Comparison of ENCODE assay signal across 13 cellular contexts in the genomic region with DNA sequence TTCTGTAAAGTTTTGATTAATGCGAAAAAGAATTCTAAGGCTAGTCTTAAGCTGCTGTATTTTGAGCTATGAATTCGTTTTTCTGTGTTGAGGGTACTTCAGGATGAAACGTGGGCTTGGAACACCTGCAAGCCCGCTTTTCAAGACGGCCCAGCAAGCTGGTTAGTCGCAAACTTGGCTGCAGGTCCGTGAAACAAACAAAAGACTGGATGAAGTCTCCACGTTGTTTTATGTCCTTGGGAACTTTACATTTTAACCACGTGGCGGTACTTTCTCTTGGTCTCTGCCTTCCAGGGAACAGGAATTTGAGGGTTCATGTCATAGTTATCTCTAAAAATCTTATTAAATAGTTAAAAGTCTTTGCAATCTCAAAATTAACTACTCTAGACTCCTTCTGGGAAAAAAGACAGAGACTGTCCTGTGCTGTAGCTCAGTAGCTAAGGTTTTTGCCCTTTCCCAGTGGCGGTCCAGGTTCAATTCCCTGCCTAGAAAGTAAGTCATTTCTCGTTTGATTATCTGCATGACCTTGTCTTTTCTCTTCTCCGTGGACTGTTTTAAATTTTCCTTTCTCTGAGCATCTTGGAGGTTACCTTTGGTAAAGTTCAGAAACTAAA. TPM values are rescaled to one million over a fixed set of nuclear protein-coding genes. Genes with fewer than 3 reads are reported as not detected.
A peak's percentile ranks its signal among the peaks of the same experiment; 100 is the strongest.
DNase-seq lines count a peak whose midpoint lies in the region; ATAC-seq and TF ChIP-seq lines count a peak whose summit lies in the region.
"Had no signal": no experiment of that assay in that cellular context is flagged by ENCODE, and none has a peak within 500 bp of the region (broad histone marks: within the 10 kb centered on the region; RNA-seq: fewer than 3 reads in every experiment).

No MANE protein-coding gene starts in this region.

- CTCF ChIA-PET in activated CD4-positive, alpha-beta T cell treated with anti-CD3 and anti-CD28 coated beads, Interleukin-2, amount 10 ng/mL, durations not matched to agents 7 days and 5 days (lab: Charles Lee), result no interaction called here

- no peak overlapping the region for H3K4me3 Mint-ChIP-seq in neural crest cell
- no peak overlapping the region for H3K4me3 Mint-ChIP-seq in activated CD4-positive, alpha-beta T cell treated with anti-CD3 and anti-CD28 coated beads, Interleukin-2, amount 10 ng/mL, durations not matched to agents 7 days and 5 days
- H3K4me3 Mint-ChIP-seq in activated T-cell treated with anti-CD3 and anti-CD28 coated beads, Interleukin-2, amount 50 U/mL, for 72 hours, result no peak overlapping the region
- H3K4me3 Mint-ChIP-seq: CD4-positive, CD25-positive, alpha-beta regulatory T cell had no signal

- H3K36me3 ChIP-seq in mucosa of descending colon (ENCODE audit: low read depth), result no peaks in the 10 kb centered on the region

- POLR2A ChIA-PET in activated CD4-positive, alpha-beta T cell treated with anti-CD3 and anti-CD28 coated beads, Interleukin-2, amount 10 ng/mL, durations not matched to agents 7 days and 5 days (lab: Charles Lee), result no interaction called here

- peak overlapping the region; percentile 22 for H3K27ac Mint-ChIP-seq in neural crest cell (ENCODE audit: unreplicated experiment)
- H3K27ac Mint-ChIP-seq in activated CD4-positive, alpha-beta T cell treated with anti-CD3 and anti-CD28 coated beads, Interleukin-2, amount 10 ng/mL, durations not matched to agents 7 days and 5 days, result no peak overlapping the region
- no peak overlapping the region for H3K27ac Mint-ChIP-seq in activated T-cell treated with anti-CD3 and anti-CD28 coated beads, Interleukin-2, amount 50 U/mL, for 72 hours
- H3K27ac Mint-ChIP-seq: CD4-positive, CD25-positive, alpha-beta regulatory T cell had no signal

- H3K9me3 ChIP-seq in mucosa of descending colon, result no peaks in the 10 kb centered on the region

- H3K4me1 ChIP-seq in mucosa of descending colon (ENCODE audit: low read depth), result no peaks in the 10 kb centered on the region
- H3K4me1 ChIP-seq: BLaER1 treated with 17β-estradiol and CSF1 and Interleukin-3, amounts not matched to agents 10 nM and 100 nM had no signal

- H3K27me3 Mint-ChIP-seq in neural crest cell (ENCODE audit: low read depth), result no peaks in the 10 kb centered on the region
- H3K27me3 Mint-ChIP-seq in activated CD4-positive, alpha-beta T cell treated with anti-CD3 and anti-CD28 coated beads, Interleukin-2, amount 10 ng/mL, durations not matched to agents 7 days and 5 days, result no peaks in the 10 kb centered on the region
- no peaks in the 10 kb centered on the region for H3K27me3 Mint-ChIP-seq in activated T-cell treated with anti-CD3 and anti-CD28 coated beads, Interleukin-2, amount 50 U/mL, for 72 hours (ENCODE audit: low read depth)
- H3K27me3 Mint-ChIP-seq: CD4-positive, CD25-positive, alpha-beta regulatory T cell had no signal

- H3K9me3 Mint-ChIP-seq in neural crest cell, result peaks cover 12% of the 10 kb centered on the region
- no peaks in the 10 kb centered on the region for H3K9me3 Mint-ChIP-seq in activated CD4-positive, alpha-beta T cell treated with anti-CD3 and anti-CD28 coated beads, Interleukin-2, amount 10 ng/mL, durations not matched to agents 7 days and 5 days
- H3K9me3 Mint-ChIP-seq in activated T-cell treated with anti-CD3 and anti-CD28 coated beads, Interleukin-2, amount 50 U/mL, for 72 hours, result peaks cover 0 to 5% of the 10 kb centered on the region in 2 donors

- peaks cover 8% of the 10 kb centered on the region for H3K4me1 Mint-ChIP-seq in neural crest cell
- H3K4me1 Mint-ChIP-seq in activated CD4-positive, alpha-beta T cell treated with anti-CD3 and anti-CD28 coated beads, Interleukin-2, amount 10 ng/mL, durations not matched to agents 7 days and 5 days, result no peaks in the 10 kb centered on the region
- no peaks in the 10 kb centered on the region for H3K4me1 Mint-ChIP-seq in activated T-cell treated with anti-CD3 and anti-CD28 coated beads, Interleukin-2, amount 50 U/mL, for 72 hours (ENCODE audit: low read depth)
- H3K4me1 Mint-ChIP-seq: CD4-positive, CD25-positive, alpha-beta regulatory T cell had no signal

- intact Hi-C loops in mucosa of descending colon (cut with DNase I, micrococcal nuclease), result no loop called here

- peaks cover 28% of the 10 kb centered on the region for H3K36me3 Mint-ChIP-seq in neural crest cell (ENCODE audit: low read depth)
- H3K36me3 Mint-ChIP-seq in activated CD4-positive, alpha-beta T cell treated with anti-CD3 and anti-CD28 coated beads, Interleukin-2, amount 10 ng/mL, durations not matched to agents 7 days and 5 days (ENCODE audit: low read depth), result no peaks in the 10 kb centered on the region
- no peaks in the 10 kb centered on the region for H3K36me3 Mint-ChIP-seq in activated T-cell treated with anti-CD3 and anti-CD28 coated beads, Interleukin-2, amount 50 U/mL, for 72 hours (ENCODE audit: insufficient read depth in 2 of 2)
- H3K36me3 Mint-ChIP-seq: CD4-positive, CD25-positive, alpha-beta regulatory T cell had no signal

- H3K4me3 ChIP-seq in fibroblast of villous mesenchyme (ENCODE audit: low read depth, low read length), result no peak overlapping the region
- no peak overlapping the region for H3K4me3 ChIP-seq in mucosa of descending colon
- H3K4me3 ChIP-seq: BLaER1 treated with 17β-estradiol and CSF1 and Interleukin-3, amounts not matched to agents 10 nM and 100 nM had no signal

- TF ChIP-seq CTCF in fibroblast of villous mesenchyme (IDR thresholded peaks at IDR 0.05; ENCODE audit: insufficient read depth, low read depth, low read length) (no peak), neural crest cell (conservative IDR thresholded peaks at IDR 0.05) (no peak), mucosa of descending colon (IDR thresholded peaks at IDR 0.05) (no peak)

- peak; percentile 29 for DNase-seq in OCI-M1 (lab: John Stamatoyannopoulos, UW)
- DNase-seq in fibroblast of villous mesenchyme (ENCODE audit: low read depth), result peak; percentile 6
- no peak for DNase-seq in neural crest cell (ENCODE audit: low read depth, low spot score)
- DNase-seq in activated CD4-positive, alpha-beta T cell treated with anti-CD3 and anti-CD28 coated beads, Interleukin-2, amount 10 ng/mL, durations not matched to agents 7 days and 5 days, result no peak
- no peak for DNase-seq in mucosa of descending colon
- no peak for DNase-seq in activated T-cell treated with anti-CD3 and anti-CD28 coated beads, Interleukin-2, amount 50 U/mL, for 72 hours
- DNase-seq: ACHN; CD4-positive, CD25-positive, alpha-beta regulatory T cell; DMS53; GF-D8; HCEC 1CT had no signal

- no peak for ATAC-seq in HG03378 (IDR thresholded peaks at IDR 0.05; ENCODE audit: unreplicated experiment)
- no peak for ATAC-seq in mucosa of descending colon
- ATAC-seq in activated T-cell treated with anti-CD3 and anti-CD28 coated beads, Interleukin-2, amount 50 U/mL, for 72 hours (replicated peaks in 1 of 2), result no peak

RNA-seq across cellular contexts. Expression of a gene that starts 21.0 kb away (rescaled TPM):
- 24.2 and 26.4 TPM in 2 replicates for total RNA-seq in fibroblast of villous mesenchyme
- 43.9 and 46.9 TPM in 2 replicates for total RNA-seq in neural crest cell
- total RNA-seq in activated CD4-positive, alpha-beta T cell treated with anti-CD3 and anti-CD28 coated beads, Interleukin-2, amount 10 ng/mL, durations not matched to agents 7 days and 5 days, result not detected
- total RNA-seq in mucosa of descending colon, result 10 to 100 TPM in 1 of 3 donors, under 1 TPM in 2; 0.58 to 19.2 (median 0.70) TPM
- under 1 TPM in 1 of 2 donors, not detected in 1; 0.12 TPM for total RNA-seq in activated T-cell treated with anti-CD3 and anti-CD28 coated beads, Interleukin-2, amount 50 U/mL, for 72 hours
- total RNA-seq: CD4-positive, CD25-positive, alpha-beta regulatory T cell had no signal

Comparison
In these comparisons a context has a peak if more than half of its experiments do, and no peak if none do; other contexts are left out.
1. DNase-seq: peak in OCI-M1 (single experiment) and fibroblast of villous mesenchyme (single experiment); none in neural crest cell (single experiment), activated CD4-positive, alpha-beta T cell treated with anti-CD3 and anti-CD28 coated beads, Interleukin-2, amount 10 ng/mL, durations not matched to agents 7 days and 5 days (single experiment), mucosa of descending colon (0 of 3) and activated T-cell treated with anti-CD3 and anti-CD28 coated beads, Interleukin-2, amount 50 U/mL, for 72 hours (0 of 2).